20 cellular contexts compared by ENCODE assay signal in the genomic region with DNA sequence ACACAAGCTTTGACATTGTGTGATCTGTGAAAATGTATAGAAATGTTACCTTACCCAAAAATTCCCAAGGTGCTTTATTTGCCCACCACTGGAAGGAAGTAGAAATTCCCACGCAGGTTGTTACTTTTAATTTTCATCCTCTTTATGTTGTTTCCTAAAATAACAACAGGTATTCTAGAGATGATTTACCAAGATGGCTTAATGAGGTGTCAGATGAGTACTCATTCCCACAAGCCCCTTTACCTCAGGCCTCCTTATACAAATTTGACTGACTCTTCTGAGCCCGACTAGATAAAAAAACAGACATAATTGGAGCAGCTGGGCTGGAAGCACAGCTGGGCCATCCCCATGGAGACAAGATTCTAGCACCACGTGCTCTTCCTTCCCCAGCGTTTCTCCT.
A peak's percentile ranks its signal among the peaks of the same experiment; 100 is the strongest.
DNase-seq lines count a peak whose midpoint lies in the region; ATAC-seq and TF ChIP-seq lines count a peak whose summit lies in the region.
"Had no signal": no experiment of that assay in that cellular context is flagged by ENCODE, and none has a peak within 500 bp of the region (broad histone marks: within the 10 kb centered on the region; RNA-seq: fewer than 3 reads in every experiment).

No MANE protein-coding gene starts in this region.

- H3K4me2 ChIP-seq in neural progenitor cell, result peak overlapping the region; percentile 66

- no peak overlapping the region for H3K4me3 Mint-ChIP-seq in neural progenitor cell
- H3K4me3 Mint-ChIP-seq in activated CD8-positive, alpha-beta T cell treated with anti-CD3 and anti-CD28 coated beads, Interleukin-2, amount 10 ng/mL, durations not matched to agents 7 days and 5 days, result no peak overlapping the region
- H3K4me3 Mint-ChIP-seq: CD4-positive, CD25-positive, alpha-beta regulatory T cell; CD8-positive, alpha-beta memory T cell; H9 had no signal

- POLR2A ChIA-PET in activated CD8-positive, alpha-beta T cell treated with anti-CD3 and anti-CD28 coated beads, Interleukin-2, amount 10 ng/mL, durations not matched to agents 7 days and 5 days (lab: Charles Lee), result no interaction called here

- H3K27ac ChIP-seq in neural progenitor cell, result no peak overlapping the region

- H3K4me1 Mint-ChIP-seq in neural progenitor cell, result peaks cover 6% of the 10 kb centered on the region
- H3K4me1 Mint-ChIP-seq in activated CD8-positive, alpha-beta T cell treated with anti-CD3 and anti-CD28 coated beads, Interleukin-2, amount 10 ng/mL, durations not matched to agents 7 days and 5 days (ENCODE audit: low read depth), result peaks cover 5% of the 10 kb centered on the region
- H3K4me1 Mint-ChIP-seq: CD8-positive, alpha-beta memory T cell had no signal

- CTCF ChIA-PET in activated CD8-positive, alpha-beta T cell treated with anti-CD3 and anti-CD28 coated beads, Interleukin-2, amount 10 ng/mL, durations not matched to agents 7 days and 5 days (lab: Charles Lee), result no interaction called here

- peaks cover 16% of the 10 kb centered on the region for H3F3A ChIP-seq in neural progenitor cell (ENCODE audit: low read depth)

- no peak for TF ChIP-seq CTCF in neural progenitor cell (IDR thresholded peaks at IDR 0.05)

- no peak overlapping the region for H3K9ac ChIP-seq in neural progenitor cell

- peaks cover 12% of the 10 kb centered on the region for H3K27me3 Mint-ChIP-seq in neural progenitor cell (ENCODE audit: insufficient read depth, low read depth)
- no peaks in the 10 kb centered on the region for H3K27me3 Mint-ChIP-seq in activated CD8-positive, alpha-beta T cell treated with anti-CD3 and anti-CD28 coated beads, Interleukin-2, amount 10 ng/mL, durations not matched to agents 7 days and 5 days (ENCODE audit: low read depth)
- H3K27me3 Mint-ChIP-seq: CD4-positive, CD25-positive, alpha-beta regulatory T cell; CD8-positive, alpha-beta memory T cell had no signal

- peak; percentile 64 for ATAC-seq in HG02610 (IDR thresholded peaks at IDR 0.05; ENCODE audit: unreplicated experiment)
- ATAC-seq in HG02884 (IDR thresholded peaks at IDR 0.05; ENCODE audit: unreplicated experiment), result peak; percentile 48
- ATAC-seq in activated CD8-positive, alpha-beta T cell treated with anti-CD3 and anti-CD28 coated beads, Interleukin-2, amount 10 ng/mL, durations not matched to agents 7 days and 5 days, result no peak
- ATAC-seq in HG03159 (IDR thresholded peaks at IDR 0.05; ENCODE audit: unreplicated experiment), result no peak
- no peak for ATAC-seq in HG02678 (IDR thresholded peaks at IDR 0.05; ENCODE audit: unreplicated experiment)
- ATAC-seq: K562 had no signal

- no peaks in the 10 kb centered on the region for H3K79me2 ChIP-seq in neural progenitor cell (ENCODE audit: low read depth)

- no peaks in the 10 kb centered on the region for H4K20me1 ChIP-seq in neural progenitor cell (ENCODE audit: low read depth)

- H2AFZ ChIP-seq in neural progenitor cell (replicated peaks), result no peak overlapping the region

- DNase-seq in neural progenitor cell (ENCODE audit: low spot score), result no peak
- no peak for DNase-seq in activated CD8-positive, alpha-beta T cell treated with anti-CD3 and anti-CD28 coated beads, Interleukin-2, amount 10 ng/mL, durations not matched to agents 7 days and 5 days
- no peak for DNase-seq in stimulated activated CD4-positive, alpha-beta T cell treated with anti-CD3 and anti-CD28 coated beads, Interleukin-4, amount 100 ng/mL, for 24 hours
- DNase-seq: ACHN; BE2C; C1 segment of cervical spinal cord; CD4-positive, CD25-positive, alpha-beta regulatory T cell; CD8-positive, alpha-beta memory T cell; COR-L47; DMS 273 treated with DMSO at 0.1 percent for 48 hours; DMS53; DND-41; EL; H9; IMR-90 had no signal

- H3K4me3 ChIP-seq in neural progenitor cell, result no peak overlapping the region
- H3K4me3 ChIP-seq: K562 had no signal

- H3K36me3 Mint-ChIP-seq in neural progenitor cell, result peaks cover 12% of the 10 kb centered on the region
- H3K36me3 Mint-ChIP-seq in activated CD8-positive, alpha-beta T cell treated with anti-CD3 and anti-CD28 coated beads, Interleukin-2, amount 10 ng/mL, durations not matched to agents 7 days and 5 days (ENCODE audit: low read depth), result peaks cover 16% of the 10 kb centered on the region

- H3K27me3 ChIP-seq in neural progenitor cell, result no peaks in the 10 kb centered on the region
- H3K27me3 ChIP-seq: BE2C had no signal

- no peak overlapping the region for H3K27ac Mint-ChIP-seq in neural progenitor cell
- H3K27ac Mint-ChIP-seq in activated CD8-positive, alpha-beta T cell treated with anti-CD3 and anti-CD28 coated beads, Interleukin-2, amount 10 ng/mL, durations not matched to agents 7 days and 5 days, result no peak overlapping the region
- H3K27ac Mint-ChIP-seq: CD4-positive, CD25-positive, alpha-beta regulatory T cell; CD8-positive, alpha-beta memory T cell had no signal

- H3K36me3 ChIP-seq in neural progenitor cell, result no peaks in the 10 kb centered on the region

- H3K4me1 ChIP-seq in neural progenitor cell, result peaks cover 13% of the 10 kb centered on the region
- H3K4me1 ChIP-seq: BE2C had no signal

- H3K9me3 ChIP-seq in neural progenitor cell (ENCODE audit: low read depth), result no peaks in the 10 kb centered on the region
- H3K9me3 ChIP-seq: BE2C had no signal

- peaks cover 24% of the 10 kb centered on the region for H3K9me3 Mint-ChIP-seq in neural progenitor cell
- no peaks in the 10 kb centered on the region for H3K9me3 Mint-ChIP-seq in activated CD8-positive, alpha-beta T cell treated with anti-CD3 and anti-CD28 coated beads, Interleukin-2, amount 10 ng/mL, durations not matched to agents 7 days and 5 days (ENCODE audit: insufficient read depth)

Comparison
In these comparisons a context has a peak if more than half of its experiments do, and no peak if none do; other contexts are left out.
1. ATAC-seq: peak in HG02610 (single experiment) and HG02884 (single experiment); none in activated CD8-positive, alpha-beta T cell treated with anti-CD3 and anti-CD28 coated beads, Interleukin-2, amount 10 ng/mL, durations not matched to agents 7 days and 5 days (single experiment), HG03159 (single experiment) and HG02678 (single experiment).